In the genomic region with DNA sequence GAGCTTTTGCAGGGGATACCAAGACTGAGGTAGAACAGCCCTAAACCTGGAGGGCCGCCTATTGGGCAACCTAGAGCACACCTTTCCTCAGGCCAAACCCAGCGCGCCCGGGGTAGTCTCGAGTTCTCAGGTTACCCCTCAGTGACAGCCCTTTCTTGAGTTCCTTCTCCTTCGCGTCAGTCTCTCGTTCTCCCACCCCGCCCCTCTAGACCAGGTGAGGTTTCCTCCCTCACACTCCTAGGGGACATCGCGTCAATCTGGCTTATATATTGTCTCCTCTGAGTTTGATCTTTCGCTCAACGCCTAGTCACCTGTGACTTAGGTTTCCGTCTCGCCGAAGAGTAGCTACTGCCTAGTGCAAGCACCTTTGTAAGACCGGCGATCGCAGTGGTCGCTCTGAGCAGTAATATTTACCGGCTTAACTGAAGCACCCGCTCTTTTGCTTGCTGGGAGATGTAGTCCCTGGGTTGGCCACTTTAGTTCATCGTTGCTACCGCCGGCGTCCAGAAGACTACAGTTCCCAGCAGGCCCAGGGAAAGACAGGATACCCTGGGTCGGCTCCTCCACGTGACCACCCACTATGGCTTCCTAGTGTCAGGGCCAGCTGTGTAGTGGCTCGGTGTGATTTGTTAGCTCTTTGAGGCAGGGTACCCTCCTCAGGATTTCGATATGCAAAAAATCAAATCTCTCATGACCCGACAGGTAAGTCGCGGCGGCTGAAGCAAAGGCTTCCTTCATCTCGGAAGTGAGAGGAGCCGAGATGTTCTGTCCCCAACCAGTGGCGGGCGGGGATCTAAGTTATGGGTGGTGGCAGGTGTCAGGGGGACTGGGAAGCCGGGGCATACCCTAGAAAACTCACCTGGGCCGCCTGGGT, we compare ENCODE assay signal across 8 cellular contexts. TPM values are rescaled to one million over a fixed set of nuclear protein-coding genes. Genes with fewer than 3 reads are reported as not detected.
DNase-seq lines count a peak whose midpoint lies in the region; ATAC-seq and TF ChIP-seq lines count a peak whose summit lies in the region.

A gene with protein sequence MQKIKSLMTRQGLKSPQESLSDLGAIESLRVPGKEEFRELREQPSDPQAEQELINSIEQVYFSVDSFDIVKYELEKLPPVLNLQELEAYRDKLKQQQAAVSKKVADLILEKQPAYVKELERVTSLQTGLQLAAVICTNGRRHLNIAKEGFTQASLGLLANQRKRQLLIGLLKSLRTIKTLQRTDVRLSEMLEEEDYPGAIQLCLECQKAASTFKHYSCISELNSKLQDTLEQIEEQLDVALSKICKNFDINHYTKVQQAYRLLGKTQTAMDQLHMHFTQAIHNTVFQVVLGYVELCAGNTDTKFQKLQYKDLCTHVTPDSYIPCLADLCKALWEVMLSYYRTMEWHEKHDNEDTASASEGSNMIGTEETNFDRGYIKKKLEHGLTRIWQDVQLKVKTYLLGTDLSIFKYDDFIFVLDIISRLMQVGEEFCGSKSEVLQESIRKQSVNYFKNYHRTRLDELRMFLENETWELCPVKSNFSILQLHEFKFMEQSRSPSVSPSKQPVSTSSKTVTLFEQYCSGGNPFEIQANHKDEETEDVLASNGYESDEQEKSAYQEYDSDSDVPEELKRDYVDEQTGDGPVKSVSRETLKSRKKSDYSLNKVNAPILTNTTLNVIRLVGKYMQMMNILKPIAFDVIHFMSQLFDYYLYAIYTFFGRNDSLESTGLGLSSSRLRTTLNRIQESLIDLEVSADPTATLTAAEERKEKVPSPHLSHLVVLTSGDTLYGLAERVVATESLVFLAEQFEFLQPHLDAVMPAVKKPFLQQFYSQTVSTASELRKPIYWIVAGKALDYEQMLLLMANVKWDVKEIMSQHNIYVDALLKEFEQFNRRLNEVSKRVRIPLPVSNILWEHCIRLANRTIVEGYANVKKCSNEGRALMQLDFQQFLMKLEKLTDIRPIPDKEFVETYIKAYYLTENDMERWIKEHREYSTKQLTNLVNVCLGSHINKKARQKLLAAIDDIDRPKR (plus strand): TSS at position 568 of the 874 bp plus-strand sequence. CDS start 102 bp downstream, at position 670.

- H3K4me1 Mint-ChIP-seq in activated T-helper 2 cell treated with anti-CD3 and anti-CD28 coated beads, Interferon-gamma antibody, Interleukin-2, Interleukin-4, amounts not matched to agents 10 μg/mL and 5 μg/mL and 100 μg/mL, durations not matched to agents 14 hours and 24 hours and 36 hours (ENCODE audit: low read depth): peaks cover 13% of the 10 kb centered on the region
- H3K4me1 Mint-ChIP-seq in natural killer cell: peaks cover 15 to 18% of the 10 kb centered on the region in 2 donors

- H3K27me3 ChIP-seq in RWPE2 (ENCODE audit: insufficient read depth, poor library complexity, severe bottlenecking): no peaks in the 10 kb centered on the region

- intact Hi-C loops in activated T-helper 2 cell treated with anti-CD3 and anti-CD28 coated beads, Interferon-gamma antibody, Interleukin-2, Interleukin-4, amounts not matched to agents 10 μg/mL and 5 μg/mL and 100 μg/mL, durations not matched to agents 14 hours and 24 hours and 36 hours (cut with micrococcal nuclease): loop anchor here (1.0 to 10.0 kb wide), 10 partner anchors 70 to 985 kb away; a partner anchor contains a TSS
- intact Hi-C loops in natural killer cell (cut with micrococcal nuclease): loop anchor here (1.0 to 5.0 kb wide), 4 partner anchors 85 to 783 kb away; a partner anchor contains a TSS

- ATAC-seq in RWPE2 (ENCODE audit: low read depth): peak; percentile 98
- ATAC-seq in natural killer cell: peak; percentile 98 to 100 (median 99)

- peak within 1 kb of the TSS; percentile 63 for H3K27ac ChIP-seq in RWPE2 (ENCODE audit: poor library complexity, severe bottlenecking)

- H3K9me3 ChIP-seq in RWPE2 (ENCODE audit: severe bottlenecking): no peaks in the 10 kb centered on the region

- peak within 1 kb of the TSS; percentile 96 for H3K4me3 Mint-ChIP-seq in activated T-helper 2 cell treated with anti-CD3 and anti-CD28 coated beads, Interferon-gamma antibody, Interleukin-2, Interleukin-4, amounts not matched to agents 10 μg/mL and 5 μg/mL and 100 μg/mL, durations not matched to agents 14 hours and 24 hours and 36 hours (ENCODE audit: low read depth)
- H3K4me3 Mint-ChIP-seq in natural killer cell: peak within 1 kb of the TSS; percentile 98

- DNase-seq in Daoy (ENCODE audit: low read depth) (peak; percentile 95), H4 (ENCODE audit: low spot score) (peak; percentile 99), LoVo (ENCODE audit: low spot score) (peak; percentile 100), RWPE2 (ENCODE audit: low spot score) (peak; percentile 94), fibroblast of peridontal ligament (ENCODE audit: extremely low read depth) (peak; percentile 95), natural killer cell (peak; percentile 85)
- DNase-seq in activated T-helper 2 cell treated with anti-CD3 and anti-CD28 coated beads, Interferon-gamma antibody, Interleukin-2, Interleukin-4, amounts not matched to agents 10 μg/mL and 5 μg/mL and 100 μg/mL, durations not matched to agents 14 hours and 24 hours and 36 hours (ENCODE audit: low spot score): peak; percentile 89
- DNase-seq in stimulated activated naive CD4-positive, alpha-beta T cell treated with Interleukin-2 at 50 U/mL for 16 hours (lab: John Stamatoyannopoulos, UW): peak; percentile 90

- TF ChIP-seq CTCF in RWPE2 (IDR thresholded peaks at IDR 0.05; ENCODE audit: poor library complexity, severe bottlenecking) (peak; percentile 30), natural killer cell (IDR thresholded peaks at IDR 0.05) (no peak)

- peaks cover 4% of the 10 kb centered on the region for H3K27me3 Mint-ChIP-seq in activated T-helper 2 cell treated with anti-CD3 and anti-CD28 coated beads, Interferon-gamma antibody, Interleukin-2, Interleukin-4, amounts not matched to agents 10 μg/mL and 5 μg/mL and 100 μg/mL, durations not matched to agents 14 hours and 24 hours and 36 hours (ENCODE audit: low read depth)
- H3K27me3 Mint-ChIP-seq in natural killer cell (ENCODE audit: low read depth in 2 of 2): peaks cover 0 to 6% of the 10 kb centered on the region in 2 donors

- peaks cover 23% of the 10 kb centered on the region for H3K4me1 ChIP-seq in RWPE2 (ENCODE audit: insufficient read depth, poor library complexity, severe bottlenecking)

- H3K36me3 Mint-ChIP-seq in activated T-helper 2 cell treated with anti-CD3 and anti-CD28 coated beads, Interferon-gamma antibody, Interleukin-2, Interleukin-4, amounts not matched to agents 10 μg/mL and 5 μg/mL and 100 μg/mL, durations not matched to agents 14 hours and 24 hours and 36 hours (ENCODE audit: low read depth): no peaks in the 10 kb centered on the region
- H3K36me3 Mint-ChIP-seq in natural killer cell: no peaks in the 10 kb centered on the region

- H3K9me3 Mint-ChIP-seq in activated T-helper 2 cell treated with anti-CD3 and anti-CD28 coated beads, Interferon-gamma antibody, Interleukin-2, Interleukin-4, amounts not matched to agents 10 μg/mL and 5 μg/mL and 100 μg/mL, durations not matched to agents 14 hours and 24 hours and 36 hours: no peaks in the 10 kb centered on the region
- no peaks in the 10 kb centered on the region for H3K9me3 Mint-ChIP-seq in natural killer cell

- H3K4me3 ChIP-seq in RWPE2 (ENCODE audit: severe bottlenecking): peak within 1 kb of the TSS; percentile 70

- no peaks in the 10 kb centered on the region for H3K36me3 ChIP-seq in RWPE2 (ENCODE audit: low read depth)

- H3K27ac Mint-ChIP-seq in activated T-helper 2 cell treated with anti-CD3 and anti-CD28 coated beads, Interferon-gamma antibody, Interleukin-2, Interleukin-4, amounts not matched to agents 10 μg/mL and 5 μg/mL and 100 μg/mL, durations not matched to agents 14 hours and 24 hours and 36 hours: peak within 1 kb of the TSS; percentile 85
- H3K27ac Mint-ChIP-seq in natural killer cell: peak within 1 kb of the TSS; percentile 93 to 95

RNA-seq across cellular contexts. Expression of the gene that starts here (rescaled TPM):
- total RNA-seq in Daoy (2014; rRNA removed; shearing (Covaris generic)): 32.1 and 38.5 TPM in 2 replicates
- 17.9 and 25.6 TPM in 2 replicates for total RNA-seq in H4 (2014; rRNA removed; shearing (Covaris generic))
- total RNA-seq in activated T-helper 2 cell treated with anti-CD3 and anti-CD28 coated beads, Interferon-gamma antibody, Interleukin-2, Interleukin-4, amounts not matched to agents 10 μg/mL and 5 μg/mL and 100 μg/mL, durations not matched to agents 14 hours and 24 hours and 36 hours: 14.8 and 15.6 TPM in 2 replicates
- 10 to 100 TPM; 29.0 to 32.8 (median 31.7) TPM for total RNA-seq in natural killer cell

Comparison
In these comparisons a context has a peak if more than half of its experiments do, and no peak if none do; other contexts are left out.
1. Peak in every context shown above with its lines: DNase-seq, ATAC-seq, H3K4me3 ChIP-seq and H3K27ac ChIP-seq.